In the genomic region with DNA sequence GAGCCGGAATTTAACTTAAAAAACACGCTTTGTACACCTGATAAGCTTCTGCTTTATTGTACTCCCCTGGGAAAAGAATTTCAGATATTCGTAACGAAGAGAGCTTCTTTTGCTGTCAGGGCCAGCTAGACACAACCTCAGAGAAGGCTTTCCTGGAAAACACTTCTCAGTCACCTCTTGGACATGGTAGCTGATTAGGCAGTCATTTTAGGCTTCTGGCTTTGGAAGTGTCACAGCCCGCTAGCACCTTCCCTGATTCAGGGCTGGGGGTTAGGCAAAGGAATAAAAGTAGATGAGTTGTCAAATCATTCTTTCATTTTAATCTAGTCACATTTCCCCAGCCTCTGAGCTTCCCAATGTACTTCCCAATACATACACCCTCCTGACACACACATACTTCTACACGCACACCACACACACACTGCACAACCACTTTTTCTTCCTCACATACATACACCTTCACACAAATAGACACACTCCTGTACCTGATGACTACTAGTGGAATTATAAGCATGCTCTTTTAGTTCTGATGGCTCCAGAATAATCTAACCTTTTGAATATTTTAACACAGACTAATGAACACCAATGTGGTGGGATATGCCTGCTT, we compare ENCODE assay signal across 19 cellular contexts. TPM values are rescaled to one million over a fixed set of nuclear protein-coding genes. Genes with fewer than 3 reads are reported as not detected.
DNase-seq lines count a peak whose midpoint lies in the region; ATAC-seq, FAIRE-seq and TF ChIP-seq lines count a peak whose summit lies in the region.
"Had no signal": no experiment of that assay in that cellular context is flagged by ENCODE, and none has a peak within 500 bp of the region (broad histone marks: within the 10 kb centered on the region; RNA-seq: fewer than 3 reads in every experiment).

No MANE protein-coding gene starts in this region.

- no peak overlapping the region for H3K27ac ChIP-seq in left ventricle myocardium inferior (replicated peaks)
- H3K27ac ChIP-seq in gastrocnemius medialis, result no peak overlapping the region
- H3K27ac ChIP-seq: 22Rv1, A549, C4-2B had no signal

- peak; percentile 86 for FAIRE-seq in HTR-8/SVneo (lab: Jason Lieb, UNC)
- FAIRE-seq: A549, D721Med, G401.6, GM12891, HepG2 had no signal

- H3K36me3 ChIP-seq in left ventricle myocardium inferior (no peaks in the 10 kb centered on the region), gastrocnemius medialis (no peaks in the 10 kb centered on the region)

- H3K4me3 ChIP-seq in left ventricle myocardium inferior (no peak overlapping the region), gastrocnemius medialis (no peak overlapping the region)
- H3K4me3 ChIP-seq: A549 had no signal

- H3K9me3 ChIP-seq in left ventricle myocardium inferior (replicated peaks) (no peaks in the 10 kb centered on the region), gastrocnemius medialis (no peaks in the 10 kb centered on the region)
- H3K9me3 ChIP-seq: A549, Caco-2 had no signal

- no peak for TF ChIP-seq POLR2A in gastrocnemius medialis (IDR thresholded peaks at IDR 0.05)

- no peak for TF ChIP-seq CTCF in left ventricle myocardium inferior (IDR thresholded peaks at IDR 0.05; ENCODE audit: borderline replicate concordance)
- TF ChIP-seq CTCF in gastrocnemius medialis (IDR thresholded peaks at IDR 0.05 in 4 of 5, conservative IDR thresholded peaks at IDR 0.05 in 1 of 5), result no peak

- H3K27me3 ChIP-seq in left ventricle myocardium inferior (ENCODE audit: low read depth), result no peaks in the 10 kb centered on the region
- H3K27me3 ChIP-seq in gastrocnemius medialis, result no peaks in the 10 kb centered on the region

- ATAC-seq in Right ventricle myocardium inferior (peak; percentile 29), left ventricle myocardium superior (peak; percentile 37), gastrocnemius medialis (peak; percentile 6 to 8)
- ATAC-seq: A549, HepG2 had no signal

- DNase-seq in Right ventricle myocardium inferior (ENCODE audit: missing footprints), result no peak
- DNase-seq in left ventricle myocardium inferior, result no peak
- no peak for DNase-seq in HTR-8/SVneo (ENCODE audit: insufficient read length, low spot score)
- no peak for DNase-seq in left ventricle myocardium superior
- DNase-seq in gastrocnemius medialis, result no peak
- DNase-seq in NCI-H2196 (lab: John Stamatoyannopoulos, UW; ENCODE audit: unreplicated experiment), result no peak
- no peak for DNase-seq in NCI-H187 treated with DMSO at 0.1 percent for 48 hours (lab: John Stamatoyannopoulos, UW)
- DNase-seq: AML-193; Caco-2; CD4-positive, alpha-beta T cell; GOT3; H9 had no signal

- in situ Hi-C loops in gastrocnemius medialis (cut with MboI; ENCODE audit: low sequenced_read_pairs in 4 of 4), result loop anchor here in 2 of 4 donors (25.0 kb wide), 1 partner anchor 286 kb away; no protein-coding TSS in a partner anchor

- peaks cover 5% of the 10 kb centered on the region for H3K4me1 ChIP-seq in left ventricle myocardium inferior
- no peaks in the 10 kb centered on the region for H3K4me1 ChIP-seq in gastrocnemius medialis
- H3K4me1 ChIP-seq: A549, Caco-2 had no signal

- intact Hi-C loops in Right ventricle myocardium inferior (cut with DNase I) (no loop called here), left ventricle myocardium inferior (cut with micrococcal nuclease) (no loop called here), left ventricle myocardium superior (cut with micrococcal nuclease) (no loop called here), gastrocnemius medialis (cut with DNase I; ENCODE audit: low total_unique reads) (no loop called here)

RNA-seq across cellular contexts. Expression of a gene that starts 34.9 kb away (rescaled TPM):
- not detected for total RNA-seq in Right ventricle myocardium inferior
- total RNA-seq in left ventricle myocardium inferior, result 0.41 TPM
- 0.15 TPM for total RNA-seq in left ventricle myocardium superior
- under 1 TPM in 3 of 4 donors, not detected in 1; 0.36 to 0.78 (median 0.41) TPM for total RNA-seq in gastrocnemius medialis
- total RNA-seq: Caco-2; CD4-positive, alpha-beta T cell; H9 had no signal
